Comparison of ENCODE assay signal across 26 cellular contexts in the genomic region with DNA sequence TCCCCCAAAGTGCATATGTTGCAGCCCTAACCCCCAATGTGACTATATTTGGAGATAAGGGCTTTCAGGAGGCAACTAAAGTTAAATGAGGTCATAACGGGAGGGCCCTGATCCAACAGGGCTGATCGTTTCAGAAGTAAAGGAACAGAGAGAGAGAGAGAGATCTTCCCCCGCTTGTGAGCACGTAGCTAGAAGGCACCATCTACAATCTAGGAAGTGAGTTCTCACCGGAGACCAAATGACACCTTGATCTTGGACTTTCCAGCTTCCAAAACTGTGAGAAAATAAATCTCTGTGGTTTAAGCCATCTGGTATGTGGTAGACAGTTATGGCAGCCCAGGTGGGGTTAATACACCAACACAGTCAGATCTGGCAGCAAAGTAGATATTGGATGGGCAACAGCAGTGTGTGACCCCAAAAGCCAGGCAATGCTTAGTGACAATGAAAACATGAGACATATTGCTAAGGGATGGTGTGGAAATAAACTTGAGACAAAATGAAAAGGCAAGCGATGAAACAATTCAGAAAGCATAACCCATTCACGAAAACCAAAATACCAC.
"Had no signal": no experiment of that assay in that cellular context is flagged by ENCODE, and none has a peak within 500 bp of the region (broad histone marks: within the 10 kb centered on the region; RNA-seq: fewer than 3 reads in every experiment).

No MANE protein-coding gene starts in this region.

- H3K27ac ChIP-seq: neural progenitor cell, parathyroid adenoma, psoas muscle, right lobe of liver, sigmoid colon, suprapubic skin, testis, tibial artery, upper lobe of left lung, vagina had no signal

- DNase-seq: naive thymus-derived CD4-positive, alpha-beta T cell; natural killer cell; occipital lobe; posterior cingulate gyrus; psoas muscle; right cardiac atrium; right lobe of liver; sigmoid colon; small intestine; stimulated activated CD4-positive, alpha-beta T cell treated with anti-CD3 and anti-CD28 coated beads, Interleukin-15, amount 100 ng/mL, for 24 hours; stimulated activated CD4-positive, alpha-beta T cell treated with anti-CD3 and anti-CD28 coated beads, Interleukin-2, amount 100 ng/mL, for 24 hours; stimulated activated CD4-positive, alpha-beta T cell treated with anti-CD3 and anti-CD28 coated beads, Interleukin-2, amount 100 ng/mL, for 48 hours; stimulated activated CD4-positive, alpha-beta T cell treated with anti-CD3 and anti-CD28 coated beads, Interleukin-4, amount 100 ng/mL, for 24 hours; stimulated activated naive CD4-positive, alpha-beta T cell; stimulated activated naive CD8-positive, alpha-beta T cell treated with anti-CD3 and anti-CD28 coated beads, Interleukin-15, amount 100 ng/mL, for 72 hours; stimulated activated naive CD8-positive, alpha-beta T cell treated with anti-CD3 and anti-CD28 coated beads, Interleukin-15, Interleukin-2, amounts not matched to agents 100 U/mL and 50 U/mL, for 24 hours; substantia nigra; testis; tibial artery; trophoblast cell; upper lobe of left lung had no signal

- H3K4me1 ChIP-seq: neural progenitor cell, parathyroid adenoma, psoas muscle, right lobe of liver, sigmoid colon, suprapubic skin, testis, upper lobe of left lung, vagina had no signal

- H3K27me3 ChIP-seq: neural progenitor cell, right lobe of liver, sigmoid colon, testis, tibial artery, upper lobe of left lung, vagina had no signal

- H3K36me3 ChIP-seq: neural progenitor cell, right lobe of liver, sigmoid colon, suprapubic skin, tibial artery, upper lobe of left lung, vagina had no signal

- H3K4me3 ChIP-seq: neural progenitor cell, psoas muscle, right lobe of liver, sigmoid colon, suprapubic skin, testis, tibial artery, upper lobe of left lung, vagina had no signal

- ATAC-seq: naive thymus-derived CD4-positive, alpha-beta T cell; psoas muscle; right cardiac atrium; right lobe of liver; stimulated activated memory B cell treated with anti-CD40 and anti-IgM and Interleukin-4, amounts not matched to agents 10 μg/mL and 1 μg/mL and 100 μg/mL, for 72 hours; stimulated activated naive CD8-positive, alpha-beta T cell treated with anti-CD3 and anti-CD28 coated beads, Interleukin-15, amount 100 ng/mL, for 72 hours; stimulated activated naive CD8-positive, alpha-beta T cell treated with anti-CD3 and anti-CD28 coated beads, Interleukin-15, Interleukin-2, amounts not matched to agents 100 U/mL and 50 U/mL, for 24 hours had no signal

- H3K9me3 ChIP-seq: psoas muscle, right lobe of liver, sigmoid colon, suprapubic skin, testis, upper lobe of left lung, vagina had no signal

- H2AFZ ChIP-seq: neural progenitor cell, parathyroid adenoma had no signal

- H3K79me2 ChIP-seq: parathyroid adenoma had no signal

- H3K9ac ChIP-seq: neural progenitor cell, parathyroid adenoma had no signal

- H3K4me2 ChIP-seq: neural progenitor cell had no signal
